Comparison of ENCODE assay signal across 14 cellular contexts in the genomic region with DNA sequence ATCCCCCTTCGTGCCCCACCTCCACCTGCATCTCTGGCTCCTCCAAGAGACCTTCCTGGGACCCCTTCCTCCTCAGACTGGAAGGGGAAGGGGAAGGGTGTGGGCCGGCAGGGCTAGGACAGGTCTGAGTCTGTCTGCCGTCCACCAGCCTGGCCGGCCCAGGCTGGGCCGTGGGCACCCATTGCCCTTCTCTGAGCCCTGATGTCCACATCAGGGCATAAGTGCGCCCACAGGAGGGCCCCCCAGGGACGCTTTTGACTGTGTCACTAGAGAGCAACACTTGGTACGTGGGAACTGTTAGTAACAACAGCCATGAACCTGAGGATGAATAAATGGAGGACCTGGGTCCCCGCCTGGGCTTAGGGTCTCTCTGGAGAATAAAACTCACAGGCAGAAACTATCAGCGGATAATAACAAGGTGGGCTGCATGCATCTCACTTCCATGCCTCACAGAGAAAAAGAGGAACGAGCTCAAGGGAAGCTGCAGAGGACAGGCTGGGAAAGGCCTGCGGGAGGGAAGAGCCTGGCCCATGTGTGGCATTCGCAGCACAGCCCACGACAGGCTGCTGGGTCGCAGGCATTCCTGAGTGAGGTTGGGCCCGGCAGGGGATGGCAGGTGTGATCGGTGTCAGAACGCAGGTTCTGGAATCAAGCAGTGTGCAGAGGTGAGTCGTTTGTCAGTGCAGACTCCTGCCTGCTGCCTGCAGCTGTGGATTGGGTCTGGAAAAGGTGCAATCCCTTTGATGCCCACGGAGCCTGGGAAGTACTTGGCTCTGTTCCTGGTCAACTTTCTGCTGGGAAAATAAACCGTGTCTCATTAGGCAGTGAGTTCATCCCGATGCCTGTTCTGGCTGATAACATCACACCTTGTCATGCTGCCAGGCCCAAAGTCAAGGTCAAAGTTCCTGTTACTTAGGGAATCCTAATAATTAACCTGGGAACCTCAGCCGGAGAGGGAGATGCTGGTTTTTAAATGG.
DNase-seq lines count a peak whose midpoint lies in the region; ATAC-seq, FAIRE-seq and TF ChIP-seq lines count a peak whose summit lies in the region.
"Had no signal": no experiment of that assay in that cellular context is flagged by ENCODE, and none has a peak within 500 bp of the region (broad histone marks: within the 10 kb centered on the region; RNA-seq: fewer than 3 reads in every experiment).

No MANE protein-coding gene starts in this region.

- H2BK12ac ChIP-seq in H1 (ENCODE audit: low read depth, low read length) = 0 out of 2 replicates have a peak overlapping the region, but pooled peaks have one; percentile 10
- H2BK12ac ChIP-seq in neuronal stem cell (ENCODE audit: low read length) = no peak overlapping the region

- H3K27ac ChIP-seq in H1 (ENCODE audit: low read depth, low read length) (no peak overlapping the region), neuronal stem cell (replicated peaks; ENCODE audit: low read length) (no peak overlapping the region), ascending aorta (no peak overlapping the region)

- no peak for FAIRE-seq in H1 (lab: Jason Lieb, UNC)

- H2BK20ac ChIP-seq in H1 (ENCODE audit: low read length) = no peak overlapping the region

- no peak overlapping the region for H2BK120ac ChIP-seq in H1 (replicated peaks; ENCODE audit: low read depth, low read length)
- no peak overlapping the region for H2BK120ac ChIP-seq in neuronal stem cell (ENCODE audit: low read depth, low read length)

- DNase-seq in ELR (ENCODE audit: low read depth) (peak; percentile 12), NCI-H2196 treated with DMSO at 0.1 percent for 48 hours (lab: John Stamatoyannopoulos, UW; ENCODE audit: unreplicated experiment) (peak; percentile 29), H1 (ENCODE audit: low read depth in 1 of 2, low spot score in 2 of 2) (no peak), neuronal stem cell (ENCODE audit: low spot score) (no peak), hypothalamus (lab: John Stamatoyannopoulos, UW) (no peak), left ventricle myocardium superior (no peak), ascending aorta (ENCODE audit: low spot score in 2 of 2) (no peak), globus pallidus (ENCODE audit: low spot score) (no peak)
- DNase-seq: amygdala; CD4-positive, alpha-beta memory T cell; erythroblast; left cardiac atrium; NCI-H510A; retina had no signal

- H2BK15ac ChIP-seq in H1 (ENCODE audit: low read length) = no peak overlapping the region
- no peak overlapping the region for H2BK15ac ChIP-seq in neuronal stem cell (ENCODE audit: low read length)

- no peak overlapping the region for H3K9ac ChIP-seq in H1 (replicated peaks in 1 of 4; ENCODE audit: extremely low read depth in 1 of 4, low read depth in 3 of 4, low read length in 3 of 4)
- H3K9ac ChIP-seq in neuronal stem cell (ENCODE audit: low read depth, low read length, poor library complexity) = no peak overlapping the region

- no peak for ATAC-seq in left ventricle myocardium superior

- intact Hi-C loops in left ventricle myocardium superior (cut with micrococcal nuclease) = no loop called here
- intact Hi-C loops in ascending aorta (cut with DNase I) = no loop called here

- H3K4me2 ChIP-seq in H1 (ENCODE audit: insufficient read depth in 1 of 2, low read depth in 2 of 2, low read length in 2 of 2) (no peak overlapping the region), neuronal stem cell (ENCODE audit: insufficient read depth, low read length, poor library complexity, severe bottlenecking) (no peak overlapping the region)

- no peaks in the 10 kb centered on the region for H3K9me3 ChIP-seq in H1 (ENCODE audit: insufficient read depth in 2 of 2, low read depth in 1 of 2, low read length in 1 of 2)
- no peaks in the 10 kb centered on the region for H3K9me3 ChIP-seq in neuronal stem cell (replicated peaks in 1 of 2; ENCODE audit: control insufficient read depth in 2 of 2, insufficient read depth in 1 of 2, low read depth in 1 of 2, low read length in 2 of 2)
- no peaks in the 10 kb centered on the region for H3K9me3 ChIP-seq in ascending aorta

- no peak for TF ChIP-seq POLR2A in H1 (IDR thresholded peaks at IDR 0.05; ENCODE audit: control extremely low read depth in 1 of 2, low read depth in 2 of 2, low read length in 2 of 2)

- H2AK5ac ChIP-seq in H1 (ENCODE audit: low read depth, low read length) (peak overlapping the region; percentile 41), neuronal stem cell (ENCODE audit: low read depth, low read length) (no peak overlapping the region)

- TF ChIP-seq CTCF in H1 (IDR thresholded peaks at IDR 0.05; ENCODE audit: control extremely low read depth in 1 of 3, insufficient read depth in 1 of 3, low read depth in 1 of 3, low read length in 3 of 3) (no peak), ascending aorta (IDR thresholded peaks at IDR 0.05) (no peak)

- peaks cover 0 to 2% of the 10 kb centered on the region in 2 experiments for H4K20me1 ChIP-seq in H1 (replicated peaks in 1 of 2; ENCODE audit: control insufficient read depth in 1 of 2, insufficient read depth in 2 of 2, low read length in 2 of 2)

- H3K18ac ChIP-seq in H1 (ENCODE audit: extremely low read depth, low read length) (no peak overlapping the region), neuronal stem cell (ENCODE audit: low read length) (no peak overlapping the region)

- no peak overlapping the region for H3K23ac ChIP-seq in H1 (ENCODE audit: insufficient read length)
- peak overlapping the region; percentile 27 for H3K23ac ChIP-seq in neuronal stem cell (ENCODE audit: low read depth, low read length, poor library complexity)

- no peaks in the 10 kb centered on the region; the same call in 1 of the 2 replicates for H3K23me2 ChIP-seq in H1 (ENCODE audit: low read depth, low read length)

- no peaks in the 10 kb centered on the region; a peak in 1 of 7 replicates for H3K27me3 ChIP-seq in H1 (replicated peaks in 1 of 4; ENCODE audit: control insufficient read depth in 3 of 4, extremely low read depth in 1 of 4, insufficient read depth in 3 of 4, low read length in 3 of 4)
- H3K27me3 ChIP-seq in neuronal stem cell (ENCODE audit: control insufficient read depth in 3 of 3, insufficient read depth in 3 of 3, low read depth in 1 of 3, low read length in 3 of 3) = no peaks in the 10 kb centered on the region
- no peaks in the 10 kb centered on the region for H3K27me3 ChIP-seq in ascending aorta

- TF ChIP-seq RAD21 in H1 (IDR thresholded peaks at IDR 0.05 in 1 of 2, conservative IDR thresholded peaks at IDR 0.05 in 1 of 2; ENCODE audit: low read depth in 2 of 2, low read length in 2 of 2) = no peak

- WGBS in H1 (ENCODE audit: extremely low coverage in 1 of 2, insufficient coverage in 1 of 2, insufficient read length in 1 of 2, insufficient replicate concordance in 2 of 2, low coverage in 1 of 2, low lambda C conversion rate in 2 of 2, missing lambda C conversion rate in 1 of 2), 2 experiments = 78% methylated on average over 21 of the region's 23 CpGs; no CpG with 5 or more reads in 1 of the 2 experiments
- WGBS in neuronal stem cell (ENCODE audit: extremely low coverage in 2 of 2, insufficient read length in 2 of 2, insufficient replicate concordance in 1 of 2), 2 donors = no CpG with 5 or more reads among the region's 23 CpGs

- H4K8ac ChIP-seq in H1 (ENCODE audit: extremely low read depth, insufficient read depth, low read length) (no peak overlapping the region; the same call in 1 of the 2 replicates), neuronal stem cell (ENCODE audit: low read depth, low read length) (no peak overlapping the region)

- H2BK5ac ChIP-seq in H1 (ENCODE audit: low read depth, low read length) (0 out of 2 replicates have a peak overlapping the region, but pooled peaks have one; percentile 12), neuronal stem cell (ENCODE audit: low read length) (no peak overlapping the region)

- TF ChIP-seq EP300 in H1 (IDR thresholded peaks at IDR 0.05; ENCODE audit: borderline replicate concordance in 1 of 2, low read depth in 2 of 2, low read length in 2 of 2) = no peak

- no peaks in the 10 kb centered on the region for H3K79me2 ChIP-seq in H1 (ENCODE audit: control insufficient read depth in 1 of 2, insufficient read depth in 2 of 2, low read length in 2 of 2)

- no peak overlapping the region for H3K4ac ChIP-seq in H1 (replicated peaks; ENCODE audit: insufficient read length, low read depth, low read length)
- no peak overlapping the region for H3K4ac ChIP-seq in neuronal stem cell (ENCODE audit: low read length)

- H3K14ac ChIP-seq in H1 (ENCODE audit: insufficient read length) (no peak overlapping the region), neuronal stem cell (ENCODE audit: low read length) (no peak overlapping the region)

- peaks cover 2 to 16% (median 11%) of the 10 kb centered on the region in 4 experiments for H3K4me1 ChIP-seq in H1 (replicated peaks in 1 of 4; ENCODE audit: control insufficient read depth in 3 of 4, insufficient read depth in 4 of 4, low read length in 3 of 4)
- H3K4me1 ChIP-seq in neuronal stem cell (ENCODE audit: control insufficient read depth in 2 of 2, insufficient read depth in 1 of 2, low read depth in 1 of 2, low read length in 2 of 2) = peaks cover 0 to 8% of the 10 kb centered on the region in 2 donors
- no peaks in the 10 kb centered on the region for H3K4me1 ChIP-seq in ascending aorta

- POLR2A ChIA-PET in H1 (lab: Charles Lee; ENCODE audit: partially characterized antibody) = interaction anchor here (0.8 to 1.4 kb wide), 3 partner anchors 9 to 15 kb away, joined by 3 read pairs; no protein-coding TSS in a partner anchor

- CTCF ChIA-PET in H1 (lab: Charles Lee; ENCODE audit: partially characterized antibody) = interaction anchor here (1.0 to 2.5 kb wide), 7 partner anchors 9 to 61 kb away, joined by 3 to 7 read pairs (median 4); partner anchors contain the start of gene BCAS4

- H4K91ac ChIP-seq in H1 (replicated peaks; ENCODE audit: insufficient read length, low read length) = peak overlapping the region; percentile 34
- no peak overlapping the region for H4K91ac ChIP-seq in neuronal stem cell (ENCODE audit: low read depth, low read length, poor library complexity)

- no peak overlapping the region for H3K56ac ChIP-seq in H1 (replicated peaks; ENCODE audit: insufficient read length, low read depth, low read length)

- no peak overlapping the region for H4K5ac ChIP-seq in H1 (ENCODE audit: insufficient read length, low read depth, low read length)

- H2AFZ ChIP-seq in H1 (ENCODE audit: low read length) (no peak overlapping the region), neuronal stem cell (ENCODE audit: low read length) (no peak overlapping the region)

- no peak overlapping the region for H3K4me3 ChIP-seq in H1 (ENCODE audit: extremely low read depth in 1 of 4, insufficient read depth in 2 of 4, low read depth in 3 of 4, low read length in 4 of 4)
- H3K4me3 ChIP-seq in neuronal stem cell (ENCODE audit: low read length in 2 of 2) = no peak overlapping the region
- no peak overlapping the region for H3K4me3 ChIP-seq in ascending aorta

- H3K36me3 ChIP-seq in H1 (ENCODE audit: control insufficient read depth in 2 of 4, insufficient read depth in 4 of 4, low read length in 3 of 4) (no peaks in the 10 kb centered on the region), neuronal stem cell (replicated peaks in 1 of 2; ENCODE audit: control insufficient read depth in 2 of 2, insufficient read depth in 2 of 2, low read length in 2 of 2) (peaks cover 0 to 2% of the 10 kb centered on the region in 2 donors), ascending aorta (no peaks in the 10 kb centered on the region)

- H3K79me1 ChIP-seq in H1 (ENCODE audit: low read depth, low read length) (peaks cover 3% of the 10 kb centered on the region; the same call in 1 of the 2 replicates), neuronal stem cell (ENCODE audit: low read depth, low read length) (peaks cover 1% of the 10 kb centered on the region)

Comparison
In these comparisons a context has a peak if more than half of its experiments do, and no peak if none do; other contexts are left out.
1. DNase-seq: peak in ELR (single experiment) and NCI-H2196 treated with DMSO at 0.1 percent for 48 hours (single experiment); none in H1 (0 of 2), neuronal stem cell (single experiment), hypothalamus (0 of 51), left ventricle myocardium superior (single experiment), ascending aorta (0 of 2) and globus pallidus (single experiment).